In the genomic region with DNA sequence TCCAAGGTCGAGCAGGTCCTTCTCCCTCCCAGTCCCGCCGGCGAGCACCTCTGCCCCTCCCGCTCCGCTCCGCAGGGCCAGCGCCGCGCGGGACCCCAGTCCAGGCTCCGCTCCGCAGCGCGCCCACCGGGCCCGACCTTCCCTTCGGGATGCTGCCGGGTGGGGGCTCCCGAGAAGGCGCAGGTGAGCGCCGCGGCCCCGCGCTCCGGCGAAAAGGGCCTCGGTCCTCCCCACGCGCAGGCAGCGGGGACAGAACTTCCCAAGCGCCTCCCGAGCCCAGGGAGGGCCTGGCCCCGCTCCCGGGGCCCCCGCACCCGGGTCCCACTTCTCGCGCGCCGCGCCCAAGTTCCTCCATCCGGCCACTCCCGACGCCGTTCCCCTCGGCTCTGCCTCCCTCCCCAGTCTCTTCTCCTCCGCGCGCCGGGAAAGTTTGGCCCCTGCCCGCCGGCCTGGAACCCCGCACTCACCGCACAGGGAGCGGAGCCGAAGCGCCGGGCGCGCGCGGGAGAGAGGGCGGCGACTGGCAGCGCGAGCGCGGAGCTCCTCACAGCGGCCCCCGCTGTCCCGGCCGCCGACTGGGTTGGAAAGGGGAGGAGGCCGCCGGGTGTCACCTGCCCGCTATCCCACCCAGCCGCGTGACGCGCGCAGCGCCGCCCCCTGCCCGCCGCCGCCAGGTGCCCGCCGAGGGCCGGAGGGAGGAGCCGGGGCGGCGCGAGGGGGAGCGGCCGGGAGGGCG, we compare ENCODE assay signal across 8 cellular contexts. TPM values are rescaled to one million over a fixed set of nuclear protein-coding genes. Genes with fewer than 3 reads are reported as not detected.
DNase-seq lines count a peak whose midpoint lies in the region; ATAC-seq and TF ChIP-seq lines count a peak whose summit lies in the region.

A gene (minus strand): TSS at position 577 of the 736 bp plus-strand sequence. CDS start 56,872 bp downstream, outside the sequence.

- intact Hi-C loops in transverse colon (cut with DNase I; ENCODE audit: low total_unique reads) = no loop called here

- no peak within 1 kb of the TSS for H3K27ac Mint-ChIP-seq in neural progenitor cell

- in situ Hi-C loops in transverse colon (cut with MboI; ENCODE audit: low pct_ligation_motif_present in 1 of 4, low pct_unique_long_range_greater_than_20kb in 1 of 4, low sequenced_read_pairs in 3 of 4) = no loop called here

- peak; percentile 83 for TF ChIP-seq POLR2A in transverse colon (IDR thresholded peaks at IDR 0.05)

- DNase-seq in CD1c-positive myeloid dendritic cell (ENCODE audit: extremely low spot score) (peak; percentile 41), NCI-H510A (lab: John Stamatoyannopoulos, UW) (peak; percentile 64), activated T-cell treated with anti-CD3 and anti-CD28 coated beads for 24 hours (ENCODE audit: low read depth) (peak; percentile 16), fibroblast of villous mesenchyme (ENCODE audit: low read depth) (peak; percentile 17), neural progenitor cell (ENCODE audit: low spot score) (peak; percentile 94), transverse colon (peak; percentile 87)

- no peak for TF ChIP-seq EP300 in transverse colon (IDR thresholded peaks at IDR 0.05; ENCODE audit: low read depth)

- peak; percentile 34 for TF ChIP-seq CTCF in fibroblast of villous mesenchyme (IDR thresholded peaks at IDR 0.05; ENCODE audit: insufficient read depth, low read depth, low read length)
- TF ChIP-seq CTCF in neural progenitor cell (IDR thresholded peaks at IDR 0.05) = peak; percentile 46
- peak in 2 of 5 experiments; percentile 39 for TF ChIP-seq CTCF in transverse colon (IDR thresholded peaks at IDR 0.05)

- H3K4me1 ChIP-seq in neural progenitor cell (peaks cover 7% of the 10 kb centered on the region), transverse colon (peaks cover 0 to 17% (median 12%) of the 10 kb centered on the region in 4 donors)

- ATAC-seq in GM19035 (IDR thresholded peaks at IDR 0.05; ENCODE audit: unreplicated experiment) = peak; percentile 90
- peak; percentile 91 for ATAC-seq in HG03139 (IDR thresholded peaks at IDR 0.05; ENCODE audit: unreplicated experiment)

- H3K36me3 ChIP-seq in neural progenitor cell = no peaks in the 10 kb centered on the region
- H3K36me3 ChIP-seq in transverse colon = no peaks in the 10 kb centered on the region

- H3K4me2 ChIP-seq in neural progenitor cell = peak within 1 kb of the TSS; percentile 98

- H3K27me3 ChIP-seq in neural progenitor cell (peaks cover 35% of the 10 kb centered on the region), transverse colon (peaks cover 41% of the 10 kb centered on the region)

- H3K4me3 ChIP-seq in fibroblast of villous mesenchyme (ENCODE audit: low read depth, low read length) = peak within 1 kb of the TSS; percentile 64
- H3K4me3 ChIP-seq in neural progenitor cell = peak within 1 kb of the TSS; percentile 95
- H3K4me3 ChIP-seq in transverse colon = peak within 1 kb of the TSS; percentile 57 to 98 (median 82)

- H3K4me3 Mint-ChIP-seq in neural progenitor cell = peak within 1 kb of the TSS; percentile 90

- peak within 1 kb of the TSS; percentile 97 for H2AFZ ChIP-seq in neural progenitor cell (replicated peaks)

- no peak within 1 kb of the TSS for H3K9ac ChIP-seq in neural progenitor cell

- peaks cover 17% of the 10 kb centered on the region for H4K20me1 ChIP-seq in neural progenitor cell (ENCODE audit: low read depth)

- H3K9me3 ChIP-seq in neural progenitor cell (ENCODE audit: low read depth) (no peaks in the 10 kb centered on the region), transverse colon (no peaks in the 10 kb centered on the region)

- H3K27me3 Mint-ChIP-seq in neural progenitor cell (ENCODE audit: insufficient read depth, low read depth) = peaks cover 33% of the 10 kb centered on the region

- 1% methylated on average over 53 of the region's 98 CpGs; no CpG with 5 or more reads in 1 of the 2 donors for WGBS in transverse colon (ENCODE audit: low coverage in 1 of 2), 2 donors

- peaks cover 21% of the 10 kb centered on the region for H3F3A ChIP-seq in neural progenitor cell (ENCODE audit: low read depth)

- H3K27ac ChIP-seq in neural progenitor cell = no peak within 1 kb of the TSS
- peak within 1 kb of the TSS; percentile 10 to 82 (median 75) for H3K27ac ChIP-seq in transverse colon

- no peaks in the 10 kb centered on the region for H3K36me3 Mint-ChIP-seq in neural progenitor cell

- no peaks in the 10 kb centered on the region for H3K79me2 ChIP-seq in neural progenitor cell (ENCODE audit: low read depth)

- H3K9me3 Mint-ChIP-seq in neural progenitor cell = peaks cover 2% of the 10 kb centered on the region

- H3K4me1 Mint-ChIP-seq in neural progenitor cell = peaks cover 12% of the 10 kb centered on the region

RNA-seq across cellular contexts. Expression of the gene that starts here (rescaled TPM):
- total RNA-seq in fibroblast of villous mesenchyme (under 0.01 TPM in 1 of 2 replicates, not detected in the other), neural progenitor cell (ENCODE audit: low replicate concordance) (2.1 and 5.5 TPM in 2 replicates), transverse colon (10 to 100 TPM in 3 of 4 donors, 1 to 10 TPM in 1; 1.2 to 17.1 (median 14.4) TPM)

Comparison
In these comparisons a context has a peak if more than half of its experiments do, and no peak if none do; other contexts are left out.
1. Peak in DNase-seq and H3K4me3 ChIP-seq in fibroblast of villous mesenchyme; RNA of the gene not detected or under 1 TPM.
2. DNase-seq: peak in every context shown above with its lines; median percentile 94 in neural progenitor cell; 87 in transverse colon; 64 in NCI-H510A; 41 in CD1c-positive myeloid dendritic cell; 17 in fibroblast of villous mesenchyme; 16 in activated T-cell treated with anti-CD3 and anti-CD28 coated beads for 24 hours.